7 cellular contexts compared by ENCODE assay signal in genomic region chr10:125160856-125161569, GRCh38. TPM values are rescaled to one million over a fixed set of nuclear protein-coding genes. Genes with fewer than 3 reads are reported as not detected.
DNase-seq lines count a peak whose midpoint lies in the region; ATAC-seq and TF ChIP-seq lines count a peak whose summit lies in the region.

No MANE protein-coding gene starts in this region.

- H3K36me3 Mint-ChIP-seq in central memory CD8-positive, alpha-beta T cell (ENCODE audit: insufficient read depth): peaks cover 1% of the 10 kb centered on the region

- no peaks in the 10 kb centered on the region for H3K27me3 ChIP-seq in HUES64 (ENCODE audit: insufficient read depth, low read length)
- no peaks in the 10 kb centered on the region for H3K27me3 ChIP-seq in gastrocnemius medialis

- peak; percentile 67 to 81 for TF ChIP-seq POLR2A in gastrocnemius medialis (IDR thresholded peaks at IDR 0.05)

- H3K9me3 ChIP-seq in HUES64 (ENCODE audit: insufficient read depth, low read depth, low read length) (no peaks in the 10 kb centered on the region), gastrocnemius medialis (no peaks in the 10 kb centered on the region)

- POLR2A ChIA-PET in RWPE1 (lab: Yijun Ruan, JAX; ENCODE audit: low non-redundant PET): interaction anchor here (0.6 kb wide), 4 partner anchors 44 to 500 kb away, joined by 4 to 9 read pairs (median 6); no protein-coding TSS in a partner anchor

- intact Hi-C loops in gastrocnemius medialis (cut with DNase I; ENCODE audit: low total_unique reads): loop anchor here (2.0 to 5.0 kb wide), 2 partner anchors 182 to 556 kb away; partner anchors contain the start of gene EDRF1

- under 1% methylated on average over 63 of the region's 68 CpGs for WGBS in HUES64

- peak overlapping the region; percentile 96 for H3K9ac ChIP-seq in HUES64 (ENCODE audit: low read depth, low read length)

- H3K36me3 ChIP-seq in HUES64 (ENCODE audit: insufficient read depth, low read length) (no peaks in the 10 kb centered on the region), gastrocnemius medialis (no peaks in the 10 kb centered on the region)

- peak overlapping the region; percentile 60 for H3K4me3 Mint-ChIP-seq in central memory CD8-positive, alpha-beta T cell

- H3K27me3 Mint-ChIP-seq in central memory CD8-positive, alpha-beta T cell: peaks cover 49% of the 10 kb centered on the region

- no peak overlapping the region for H3K27ac Mint-ChIP-seq in central memory CD8-positive, alpha-beta T cell (ENCODE audit: low read depth)

- peaks cover 25% of the 10 kb centered on the region for H3K4me1 ChIP-seq in HUES64 (ENCODE audit: insufficient read depth, low read length)
- H3K4me1 ChIP-seq in gastrocnemius medialis: peaks cover 24 to 30% of the 10 kb centered on the region in 2 donors

- DNase-seq in Daoy (ENCODE audit: low read depth): peak; percentile 86
- DNase-seq in RWPE1 (ENCODE audit: low spot score): peak; percentile 96
- DNase-seq in central memory CD8-positive, alpha-beta T cell (ENCODE audit: low spot score in 2 of 2): no peak
- peak; percentile 82 for DNase-seq in iPS-NIHi7 (ENCODE audit: extremely low spot score)
- peak; percentile 63 to 73 for DNase-seq in gastrocnemius medialis

- peaks cover 5% of the 10 kb centered on the region for H3K4me1 Mint-ChIP-seq in central memory CD8-positive, alpha-beta T cell

- no peaks in the 10 kb centered on the region for H3K9me3 Mint-ChIP-seq in central memory CD8-positive, alpha-beta T cell

- in situ Hi-C loops in gastrocnemius medialis (cut with MboI; ENCODE audit: low sequenced_read_pairs in 4 of 4): loop anchor here in 3 of 4 donors (10.0 to 25.0 kb wide), 3 partner anchors 174 to 249 kb away; no protein-coding TSS in a partner anchor

- CTCF ChIA-PET in RWPE1 (lab: Yijun Ruan, JAX): interaction anchor here (0.6 to 0.7 kb wide), 2 partner anchors 197 to 1860 kb away, joined by 4 to 5 read pairs; no protein-coding TSS in a partner anchor

- peak overlapping the region; percentile 88 for H3K4me3 ChIP-seq in HUES64 (ENCODE audit: low read length)
- peak overlapping the region; percentile 68 to 88 (median 84) for H3K4me3 ChIP-seq in gastrocnemius medialis

- H3K27ac ChIP-seq in HUES64 (ENCODE audit: low read depth, low read length) (peak overlapping the region; percentile 99), RWPE1 (peak overlapping the region; percentile 98), gastrocnemius medialis (peak overlapping the region; percentile 88 to 99 (median 97))

- ATAC-seq in central memory CD8-positive, alpha-beta T cell (replicated peaks; ENCODE audit: extremely low read depth, poor library complexity, severe bottlenecking): peak; percentile 45
- ATAC-seq in gastrocnemius medialis (peak; percentile 24 to 48), GM21825 (IDR thresholded peaks at IDR 0.05; ENCODE audit: unreplicated experiment) (no peak)

- TF ChIP-seq CTCF in RWPE1 (conservative IDR thresholded peaks at IDR 0.05; ENCODE audit: low read depth) (peak; percentile 67; the same call in 1 of the 2 replicates), gastrocnemius medialis (IDR thresholded peaks at IDR 0.05 in 4 of 5, conservative IDR thresholded peaks at IDR 0.05 in 1 of 5) (peak; percentile 50 to 67 (median 56))

RNA-seq across cellular contexts. Expression of gene CTBP2, which starts 0.7 kb away (rescaled TPM):
- 43.6 and 48.0 TPM in 2 replicates for total RNA-seq in Daoy (2014; rRNA removed; shearing (Covaris generic))
- polyA plus RNA-seq in HUES64 (2013, experiment 1 of 2): 166 TPM
- polyA plus RNA-seq in HUES64 (2013, experiment 2 of 2): 145 TPM
- 10 to 100 TPM; 13.9 to 36.7 (median 21.1) TPM for total RNA-seq in gastrocnemius medialis

Comparison
In these comparisons a context has a peak if more than half of its experiments do, and no peak if none do; other contexts are left out.
1. DNase-seq: peak in Daoy (single experiment), RWPE1 (single experiment), iPS-NIHi7 (single experiment) and gastrocnemius medialis (2 of 2); none in central memory CD8-positive, alpha-beta T cell (0 of 2).
2. Peak in every context shown above with its lines, with median percentiles within 50 percentile points of each other: H3K27ac ChIP-seq.